21 cellular contexts compared by ENCODE assay signal in genomic region chr10:18417950-18418527, GRCh38.
DNase-seq lines count a peak whose midpoint lies in the region; ATAC-seq, FAIRE-seq and TF ChIP-seq lines count a peak whose summit lies in the region.
"Had no signal": no experiment of that assay in that cellular context is flagged by ENCODE, and none has a peak within 500 bp of the region (broad histone marks: within the 10 kb centered on the region; RNA-seq: fewer than 3 reads in every experiment).

No MANE protein-coding gene starts in this region.

- H3K9ac ChIP-seq in OCI-LY1 (ENCODE audit: low read length) (no peak overlapping the region), endodermal cell (ENCODE audit: extremely low read depth, low read length, poor library complexity, severe bottlenecking) (no peak overlapping the region)

- H3K27me3 Mint-ChIP-seq in endodermal cell (ENCODE audit: insufficient read depth) (no peaks in the 10 kb centered on the region), glutamatergic neuron (ENCODE audit: unreplicated experiment) (no peaks in the 10 kb centered on the region), T-helper 17 cell (peaks cover 5% of the 10 kb centered on the region)
- H3K27me3 Mint-ChIP-seq: IgD-negative memory B cell had no signal

- H3K27me3 ChIP-seq in OCI-LY1 (ENCODE audit: insufficient read depth, low read length) (no peaks in the 10 kb centered on the region), endodermal cell (ENCODE audit: control insufficient read depth, insufficient read depth, low read length, poor library complexity, severe bottlenecking) (no peaks in the 10 kb centered on the region)

- no peak for TF ChIP-seq POLR2A in GM12892 (IDR thresholded peaks at IDR 0.05; ENCODE audit: low read depth, low read length)

- DNase-seq in GM12892 (ENCODE audit: insufficient read length) (no peak), endodermal cell (no peak), glutamatergic neuron (no peak), T-helper 17 cell (no peak), SK-N-DZ (ENCODE audit: low spot score) (no peak)
- DNase-seq in activated CD4-positive, alpha-beta T cell treated with anti-CD3 and anti-CD28 coated beads for 48 hours = no peak
- DNase-seq: CD4-positive, alpha-beta T cell; GF-D8; GOT3; NCI-H1092 treated with DMSO at 0.1 percent for 48 hours; NCI-H146; NCI-H2029 treated with DMSO at 0.1 percent for 48 hours; NCI-H2171 treated with DMSO at 0.1 percent for 48 hours; NCI-H446; NCI-H69; SHP77; T-cell had no signal

- H3K27ac Mint-ChIP-seq in endodermal cell = no peak overlapping the region
- no peak overlapping the region for H3K27ac Mint-ChIP-seq in glutamatergic neuron (ENCODE audit: unreplicated experiment)
- no peak overlapping the region for H3K27ac Mint-ChIP-seq in T-helper 17 cell
- H3K27ac Mint-ChIP-seq: CD4-positive, alpha-beta T cell; T-cell had no signal

- no peaks in the 10 kb centered on the region for H3K9me2 ChIP-seq in OCI-LY1 (ENCODE audit: low read depth, low read length)

- ATAC-seq in T-helper 17 cell = no peak
- ATAC-seq: SK-N-SH treated with all-trans-retinoic acid at 6 μM for 48 hours, T-cell had no signal

- no peaks in the 10 kb centered on the region for H3K9me3 ChIP-seq in OCI-LY1 (ENCODE audit: low read length)
- no peaks in the 10 kb centered on the region for H3K9me3 ChIP-seq in endodermal cell (ENCODE audit: control insufficient read depth, low read length)
- no peaks in the 10 kb centered on the region for H3K9me3 ChIP-seq in T-helper 17 cell (ENCODE audit: control insufficient read depth, low read length, poor library complexity, severe bottlenecking)

- H3K4me3 ChIP-seq in OCI-LY1 (ENCODE audit: low read depth, low read length, poor library complexity, severe bottlenecking) (no peak overlapping the region), endodermal cell (ENCODE audit: low read length) (no peak overlapping the region)

- 86 to 95% methylated on average over 2 to 15 of the region's 15 CpGs for WGBS in endodermal cell (ENCODE audit: insufficient coverage in 1 of 2, insufficient read length in 1 of 2), 2 experiments

- H3K4me1 Mint-ChIP-seq in endodermal cell (no peaks in the 10 kb centered on the region), glutamatergic neuron (ENCODE audit: low read depth, unreplicated experiment) (no peaks in the 10 kb centered on the region), T-helper 17 cell (no peaks in the 10 kb centered on the region)
- H3K4me1 Mint-ChIP-seq: T-cell had no signal

- peak overlapping the region; percentile 18; the same call in 1 of the 2 replicates for H3K4me2 ChIP-seq in OCI-LY1 (ENCODE audit: low read length)

- no peak overlapping the region for H2AFZ ChIP-seq in OCI-LY1 (ENCODE audit: low read length)

- no peaks in the 10 kb centered on the region for H3K36me3 ChIP-seq in OCI-LY1 (ENCODE audit: insufficient read depth, low read length)
- H3K36me3 ChIP-seq in endodermal cell (ENCODE audit: control insufficient read depth, insufficient read depth, low read length) = no peaks in the 10 kb centered on the region

- H3K9me3 Mint-ChIP-seq in endodermal cell (peaks cover 3% of the 10 kb centered on the region), glutamatergic neuron (ENCODE audit: unreplicated experiment) (no peaks in the 10 kb centered on the region)
- H3K9me3 Mint-ChIP-seq: CD4-positive, alpha-beta T cell had no signal

- H3K79me2 ChIP-seq in OCI-LY1 (ENCODE audit: insufficient read depth, low read length) = no peaks in the 10 kb centered on the region

- H3K4me3 Mint-ChIP-seq in endodermal cell (no peak overlapping the region), glutamatergic neuron (ENCODE audit: unreplicated experiment) (no peak overlapping the region), T-helper 17 cell (no peak overlapping the region)
- H3K4me3 Mint-ChIP-seq: CD4-positive, alpha-beta T cell; IgD-negative memory B cell; T-cell had no signal

- peak overlapping the region; percentile 56 for H3K27ac ChIP-seq in OCI-LY1 (ENCODE audit: low read depth, low read length, poor library complexity, severe bottlenecking)
- H3K27ac ChIP-seq in endodermal cell (ENCODE audit: low read depth, low read length) = no peak overlapping the region
- H3K27ac ChIP-seq: HL-60 had no signal

- no peaks in the 10 kb centered on the region for H3F3A ChIP-seq in OCI-LY1 (ENCODE audit: insufficient read depth, low read length)

- H3K36me3 Mint-ChIP-seq in endodermal cell (ENCODE audit: low read depth) = no peaks in the 10 kb centered on the region
- no peaks in the 10 kb centered on the region for H3K36me3 Mint-ChIP-seq in glutamatergic neuron (ENCODE audit: unreplicated experiment)
- no peaks in the 10 kb centered on the region for H3K36me3 Mint-ChIP-seq in T-helper 17 cell (ENCODE audit: low read depth)
- H3K36me3 Mint-ChIP-seq: IgD-negative memory B cell, T-cell had no signal

- TF ChIP-seq CTCF in OCI-LY1 (IDR thresholded peaks at IDR 0.05; ENCODE audit: low read length) (no peak), endodermal cell (conservative IDR thresholded peaks at IDR 0.05) (peak; percentile 48), glutamatergic neuron (IDR thresholded peaks at IDR 0.05; ENCODE audit: partially characterized antibody, unreplicated experiment) (no peak)

- peak; percentile 48 for FAIRE-seq in GM12892 (lab: Jason Lieb, UNC)

- H3K4me1 ChIP-seq in OCI-LY1 (ENCODE audit: insufficient read depth, low read length, severe bottlenecking) = peaks cover 70% of the 10 kb centered on the region
- H3K4me1 ChIP-seq in endodermal cell (ENCODE audit: control insufficient read depth, insufficient read depth, low read length) = no peaks in the 10 kb centered on the region

- H4K20me1 ChIP-seq in OCI-LY1 (ENCODE audit: insufficient read depth, low read length) = no peaks in the 10 kb centered on the region
